In the genomic region with DNA sequence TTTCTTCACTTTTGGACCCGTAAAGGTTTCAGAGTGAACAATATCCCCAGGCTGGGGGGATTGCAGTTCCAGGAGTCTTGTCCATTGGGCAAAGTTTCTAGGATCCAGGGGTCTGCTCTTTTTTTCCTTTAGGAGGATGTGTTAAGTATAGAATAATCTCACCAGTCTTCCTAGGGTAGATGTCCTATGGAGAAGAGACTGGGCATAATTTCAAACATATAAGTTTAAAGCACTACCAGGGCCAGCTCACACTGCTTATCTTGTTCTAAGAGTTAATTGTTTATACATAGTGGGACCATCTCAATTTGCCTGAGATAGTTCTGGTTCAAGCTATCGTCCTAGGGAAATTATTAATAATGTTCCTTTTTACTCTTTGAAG, we compare ENCODE assay signal across 13 cellular contexts. TPM values are rescaled to one million over a fixed set of nuclear protein-coding genes. Genes with fewer than 3 reads are reported as not detected.
DNase-seq lines count a peak whose midpoint lies in the region; ATAC-seq, FAIRE-seq and TF ChIP-seq lines count a peak whose summit lies in the region.
"Had no signal": no experiment of that assay in that cellular context is flagged by ENCODE, and none has a peak within 500 bp of the region (broad histone marks: within the 10 kb centered on the region; RNA-seq: fewer than 3 reads in every experiment).

No MANE protein-coding gene starts in this region.

- H3K4me1 ChIP-seq in adipocyte (ENCODE audit: control insufficient read depth, insufficient read depth, low read length), result peaks cover 43% of the 10 kb centered on the region
- H3K4me1 ChIP-seq: BLaER1, gastrocnemius medialis had no signal

- H3K9me3 Mint-ChIP-seq in naive thymus-derived CD8-positive, alpha-beta T cell, result peaks cover 0 to 8% (median 0%) of the 10 kb centered on the region in 9 donors
- H3K9me3 Mint-ChIP-seq: nephron had no signal

- H3K4me3 Mint-ChIP-seq in naive thymus-derived CD8-positive, alpha-beta T cell, result peak overlapping the region in 7 of 10 donors; percentile 33 to 84 (median 36)
- H3K4me3 Mint-ChIP-seq: nephron had no signal

- H3K4me3 ChIP-seq in GM12865 (ENCODE audit: low read depth, low read length) (peak overlapping the region; percentile 36), adipocyte (ENCODE audit: low read length) (peak overlapping the region; percentile 74)
- H3K4me3 ChIP-seq: BLaER1, gastrocnemius medialis had no signal

- peak; percentile 98 for FAIRE-seq in A204.1 (lab: Jason Lieb, UNC)

- H3K9ac ChIP-seq in adipocyte (ENCODE audit: low read length), result peak overlapping the region; percentile 66
- H3K9ac ChIP-seq: BLaER1 had no signal

- H3K4me1 Mint-ChIP-seq in naive thymus-derived CD8-positive, alpha-beta T cell, result peaks cover 30 to 88% (median 83%) of the 10 kb centered on the region in 4 donors

- no peaks in the 10 kb centered on the region for H3K27me3 Mint-ChIP-seq in naive thymus-derived CD8-positive, alpha-beta T cell

- no peak for TF ChIP-seq CTCF in GM12865 (IDR thresholded peaks at IDR 0.05; ENCODE audit: insufficient read depth, low read depth, low read length, missing control alignments)

- H3K27ac Mint-ChIP-seq in naive thymus-derived CD8-positive, alpha-beta T cell, result peak overlapping the region in 9 of 10 donors; percentile 29 to 98 (median 95)

- no peaks in the 10 kb centered on the region for H3K27me3 ChIP-seq in adipocyte (replicated peaks; ENCODE audit: control insufficient read depth, insufficient read depth, low read length)
- H3K27me3 ChIP-seq: BLaER1, gastrocnemius medialis had no signal

- POLR2A ChIA-PET in naive thymus-derived CD8-positive, alpha-beta T cell (lab: Charles Lee), result interaction anchor here (1.0 to 23.4 kb wide), 5 partner anchors 12 to 106 kb away, joined by 3 to 1200 read pairs (median 14); partner anchors contain the start of gene DENND2D

- H3K36me3 ChIP-seq in adipocyte (ENCODE audit: control insufficient read depth, insufficient read depth, low read length, severe bottlenecking), result no peaks in the 10 kb centered on the region
- H3K36me3 ChIP-seq: BLaER1, gastrocnemius medialis had no signal

- H3K9me3 ChIP-seq in adipocyte (ENCODE audit: control insufficient read depth, low read length), result no peaks in the 10 kb centered on the region
- H3K9me3 ChIP-seq: BLaER1, gastrocnemius medialis had no signal

- DNase-seq in GM12865 (ENCODE audit: low read depth) (no peak), adipocyte (ENCODE audit: low read depth) (no peak), hypothalamus (lab: John Stamatoyannopoulos, UW) (no peak)
- DNase-seq in naive thymus-derived CD8-positive, alpha-beta T cell, result no peak
- DNase-seq: effector memory CD4-positive, alpha-beta T cell; gastrocnemius medialis had no signal

- ATAC-seq in naive thymus-derived CD8-positive, alpha-beta T cell, result no peak
- ATAC-seq in HG03460 (IDR thresholded peaks at IDR 0.05; ENCODE audit: unreplicated experiment), result no peak
- ATAC-seq in GM21423 (IDR thresholded peaks at IDR 0.05; ENCODE audit: unreplicated experiment), result no peak
- ATAC-seq in HG03457 (IDR thresholded peaks at IDR 0.05; ENCODE audit: unreplicated experiment), result no peak

- peaks cover 0 to 6% (median 0%) of the 10 kb centered on the region in 3 donors for H3K36me3 Mint-ChIP-seq in naive thymus-derived CD8-positive, alpha-beta T cell

RNA-seq across cellular contexts. Expression of gene CHI3L2, which starts 1.2 kb away (rescaled TPM):
- 1 to 10 TPM; 5.7 to 6.5 TPM for total RNA-seq in naive thymus-derived CD8-positive, alpha-beta T cell
- polyA plus RNA-seq in naive thymus-derived CD8-positive, alpha-beta T cell, result 10 to 100 TPM; 45.4 to 69.0 (median 48.6) TPM
- total RNA-seq: G401 had no signal

RNA-seq across cellular contexts. Expression of gene DENND2D, which starts 28.3 kb away (rescaled TPM):
- 100 to 1,000 TPM; 274 to 289 TPM for total RNA-seq in naive thymus-derived CD8-positive, alpha-beta T cell
- polyA plus RNA-seq in naive thymus-derived CD8-positive, alpha-beta T cell, result 100 to 1,000 TPM; 161 to 395 (median 225) TPM
- total RNA-seq: G401 had no signal
